Comparison of ENCODE assay signal across 9 cellular contexts in the genomic region with DNA sequence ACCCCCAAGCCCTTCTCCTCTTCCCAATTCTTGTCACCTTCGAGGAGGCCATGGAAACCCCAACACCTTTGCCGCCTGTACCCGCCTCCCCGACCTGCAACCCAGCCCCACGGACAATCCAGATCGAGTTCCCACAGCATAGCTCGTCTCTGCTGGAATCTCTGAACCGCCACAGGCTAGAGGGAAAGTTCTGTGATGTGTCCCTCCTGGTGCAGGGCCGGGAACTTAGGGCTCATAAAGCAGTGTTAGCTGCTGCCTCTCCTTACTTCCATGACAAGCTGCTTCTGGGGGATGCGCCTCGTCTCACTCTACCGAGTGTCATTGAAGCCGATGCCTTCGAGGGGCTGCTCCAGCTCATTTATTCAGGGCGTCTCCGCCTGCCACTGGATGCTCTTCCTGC. TPM values are rescaled to one million over a fixed set of nuclear protein-coding genes. Genes with fewer than 3 reads are reported as not detected.
DNase-seq lines count a peak whose midpoint lies in the region; ATAC-seq, FAIRE-seq and TF ChIP-seq lines count a peak whose summit lies in the region.
"Had no signal": no experiment of that assay in that cellular context is flagged by ENCODE, and none has a peak within 500 bp of the region (broad histone marks: within the 10 kb centered on the region; RNA-seq: fewer than 3 reads in every experiment).

No MANE protein-coding gene starts in this region.

- WGBS in esophagus squamous epithelium, 2 donors = 3 to 50% methylated on average over 5 to 16 of the region's 16 CpGs
- 39 to 43% methylated on average over 16 of the region's 16 CpGs for WGBS in pancreas, 2 donors

- H4K20me1 ChIP-seq in PC-9 (ENCODE audit: insufficient read depth) = no peaks in the 10 kb centered on the region

- no peak for TF ChIP-seq POLR2A in esophagus squamous epithelium (IDR thresholded peaks at IDR 0.05)

- peak overlapping the region; percentile 98 for H3K4me3 Mint-ChIP-seq in Calu3 (ENCODE audit: low read depth, unreplicated experiment)

- no peaks in the 10 kb centered on the region for H3K9me3 Mint-ChIP-seq in Calu3 (ENCODE audit: low read depth, unreplicated experiment)

- H3K4me1 Mint-ChIP-seq in Calu3 (ENCODE audit: low read depth, unreplicated experiment) = peaks cover 12% of the 10 kb centered on the region

- POLR2A ChIA-PET in PC-9 (lab: Charles Lee; ENCODE audit: unreplicated experiment) = interaction anchor here (0.7 to 1.0 kb wide), 2 partner anchors 156 to 483 kb away, joined by 3 to 5 read pairs; no protein-coding TSS in a partner anchor

- TF ChIP-seq CTCF in Calu3 (IDR thresholded peaks at IDR 0.05; ENCODE audit: unreplicated experiment) (no peak), PC-9 (conservative IDR thresholded peaks at IDR 0.05) (no peak), esophagus squamous epithelium (IDR thresholded peaks at IDR 0.05) (no peak), pancreas (IDR thresholded peaks at IDR 0.05) (no peak)

- no peaks in the 10 kb centered on the region for H3F3A ChIP-seq in PC-9 (ENCODE audit: insufficient read depth, low read depth)

- intact Hi-C loops in Calu3 (cut with micrococcal nuclease; ENCODE audit: unreplicated experiment) = no loop called here
- intact Hi-C loops in PC-9 (cut with micrococcal nuclease; ENCODE audit: unreplicated experiment) = no loop called here
- intact Hi-C loops in esophagus squamous epithelium (cut with DNase I) = no loop called here
- intact Hi-C loops in pancreas (cut with DNase I) = no loop called here

- H3K27ac ChIP-seq in PC-9 (no peak overlapping the region), esophagus squamous epithelium (peak overlapping the region in 3 of 4 donors; percentile 80 to 90 (median 83)), pancreas (no peak overlapping the region)

- H2AFZ ChIP-seq in PC-9 = peak overlapping the region; percentile 92

- H3K9me3 ChIP-seq in PC-9 (ENCODE audit: insufficient read depth, low read depth) (no peaks in the 10 kb centered on the region), esophagus squamous epithelium (no peaks in the 10 kb centered on the region), pancreas (no peaks in the 10 kb centered on the region)

- H3K4me2 ChIP-seq in PC-9 = peak overlapping the region; percentile 99

- H3K36me3 Mint-ChIP-seq in Calu3 (ENCODE audit: insufficient read depth, unreplicated experiment) = peaks cover 44% of the 10 kb centered on the region

- FAIRE-seq in pancreas (lab: Jason Lieb, UNC) = no peak
- FAIRE-seq: TTC549 had no signal

- H3K4me1 ChIP-seq in PC-9 (replicated peaks; ENCODE audit: insufficient read depth) (peaks cover 6% of the 10 kb centered on the region), esophagus squamous epithelium (peaks cover 13 to 32% (median 14%) of the 10 kb centered on the region in 3 donors), pancreas (peaks cover 0 to 12% (median 0%) of the 10 kb centered on the region in 3 donors)

- H3K27me3 ChIP-seq in PC-9 (ENCODE audit: insufficient read depth, low read depth) = no peaks in the 10 kb centered on the region
- H3K27me3 ChIP-seq in esophagus squamous epithelium = no peaks in the 10 kb centered on the region
- no peaks in the 10 kb centered on the region for H3K27me3 ChIP-seq in pancreas

- peaks cover 19% of the 10 kb centered on the region for H3K79me2 ChIP-seq in PC-9 (ENCODE audit: low read depth)

- no peak for DNase-seq in Calu3
- DNase-seq in PC-9 = no peak
- DNase-seq in esophagus squamous epithelium (lab: John Stamatoyannopoulos, UW) = no peak
- DNase-seq in pancreas = no peak
- DNase-seq in activated CD4-positive, CD25-positive, alpha-beta regulatory T cell (lab: John Stamatoyannopoulos, UW) = no peak
- DNase-seq in NCI-H345 (lab: John Stamatoyannopoulos, UW) = no peak
- DNase-seq in SKM-1 (lab: John Stamatoyannopoulos, UW; ENCODE audit: unreplicated experiment) = no peak

- no peak for ATAC-seq in pancreas
- ATAC-seq in HG02970 (IDR thresholded peaks at IDR 0.05; ENCODE audit: low FRiP score, unreplicated experiment) = no peak

- no peaks in the 10 kb centered on the region for H3K9me2 ChIP-seq in PC-9 (ENCODE audit: insufficient read depth)

- H3K27ac Mint-ChIP-seq in Calu3 (ENCODE audit: unreplicated experiment) = peak overlapping the region; percentile 72

- H3K36me3 ChIP-seq in PC-9 (ENCODE audit: low read depth) = no peaks in the 10 kb centered on the region
- peaks cover 0 to 26% (median 0%) of the 10 kb centered on the region in 3 donors for H3K36me3 ChIP-seq in esophagus squamous epithelium
- H3K36me3 ChIP-seq in pancreas = no peaks in the 10 kb centered on the region

- CTCF ChIA-PET in Calu3 (lab: Charles Lee) = interaction anchor here (0.7 to 1.6 kb wide), 5 partner anchors 15 to 184 kb away, joined by 3 to 6 read pairs (median 4); a partner anchor contains a TSS
- CTCF ChIA-PET in PC-9 (lab: Charles Lee) = interaction anchor here (0.7 kb wide), 1 partner anchor 84 kb away, joined by 3 read pairs; no protein-coding TSS in a partner anchor

- H3K4me3 ChIP-seq in PC-9 (peak overlapping the region; percentile 95), esophagus squamous epithelium (peak overlapping the region; percentile 68 to 84 (median 78)), pancreas (peak overlapping the region; percentile 75 to 96 (median 91))

- TSS peak; percentile 54 for BruUV-seq in Calu3 (replicated peaks; lab: Mats Ljungman, UMichigan)
- BruUV-seq in PC-9 (replicated peaks; lab: Mats Ljungman, UMichigan) = TSS peak; percentile 50

- no peaks in the 10 kb centered on the region for H3K27me3 Mint-ChIP-seq in Calu3 (ENCODE audit: unreplicated experiment)

RNA-seq across cellular contexts. Expression of a gene that starts 0.7 kb away (rescaled TPM):
- total RNA-seq in Calu3 (2022) = 18.1 and 20.0 TPM in 2 replicates
- 7.9 and 8.4 TPM in 2 replicates for total RNA-seq in PC-9 (2021)
- 1 to 10 TPM; 2.8 to 4.8 (median 3.3) TPM for total RNA-seq in esophagus squamous epithelium
- total RNA-seq in pancreas = 1 to 10 TPM; 1.7 to 4.7 (median 3.6) TPM
- polyA plus RNA-seq in pancreas = 1 to 10 TPM; 1.7 to 3.6 TPM

RNA-seq across cellular contexts. Expression of a gene that starts 35.2 kb away (rescaled TPM):
- total RNA-seq in Calu3 (2022) (18.8 and 24.9 TPM in 2 replicates), PC-9 (2021) (13.6 and 17.7 TPM in 2 replicates), esophagus squamous epithelium (1 to 10 TPM; 3.3 to 8.6 (median 4.1) TPM), pancreas (10 to 100 TPM in 1 of 6 donors, 1 to 10 TPM in 5; 4.6 to 11.0 (median 5.6) TPM)
- 10 to 100 TPM in 1 of 2 donors, 1 to 10 TPM in 1; 8.3 to 16.4 TPM for polyA plus RNA-seq in pancreas

RNA-seq across cellular contexts. Expression of a gene that starts 37.1 kb away (rescaled TPM):
- 170 and 172 TPM in 2 replicates for total RNA-seq in Calu3 (2022)
- total RNA-seq in PC-9 (2021) = 213 and 220 TPM in 2 replicates
- 10 to 100 TPM; 46.0 to 93.1 (median 69.4) TPM for total RNA-seq in esophagus squamous epithelium
- 10 to 100 TPM; 65.0 to 99.6 (median 78.1) TPM for total RNA-seq in pancreas
- 100 to 1,000 TPM in 1 of 2 donors, 10 to 100 TPM in 1; 96.7 to 204 TPM for polyA plus RNA-seq in pancreas

RNA-seq across cellular contexts. Expression of a gene that starts 44.2 kb away (rescaled TPM):
- total RNA-seq in Calu3 (2022) (62.4 and 68.3 TPM in 2 replicates), PC-9 (2021) (47.6 and 52.0 TPM in 2 replicates), esophagus squamous epithelium (10 to 100 TPM in 3 of 4 donors, 1 to 10 TPM in 1; 8.1 to 48.6 (median 17.3) TPM), pancreas (10 to 100 TPM; 28.5 to 68.0 (median 47.2) TPM)
- 100 to 1,000 TPM; 143 to 192 TPM for polyA plus RNA-seq in pancreas

Comparison
In these comparisons a context has a peak if more than half of its experiments do, and no peak if none do; other contexts are left out.
1. H3K27ac ChIP-seq: peak in esophagus squamous epithelium (3 of 4); none in PC-9 (single experiment) and pancreas (0 of 4).
2. Peak in every context shown above with its lines, with median percentiles within 50 percentile points of each other: H3K4me3 ChIP-seq.